8 cellular contexts compared by ENCODE assay signal in the genomic region with DNA sequence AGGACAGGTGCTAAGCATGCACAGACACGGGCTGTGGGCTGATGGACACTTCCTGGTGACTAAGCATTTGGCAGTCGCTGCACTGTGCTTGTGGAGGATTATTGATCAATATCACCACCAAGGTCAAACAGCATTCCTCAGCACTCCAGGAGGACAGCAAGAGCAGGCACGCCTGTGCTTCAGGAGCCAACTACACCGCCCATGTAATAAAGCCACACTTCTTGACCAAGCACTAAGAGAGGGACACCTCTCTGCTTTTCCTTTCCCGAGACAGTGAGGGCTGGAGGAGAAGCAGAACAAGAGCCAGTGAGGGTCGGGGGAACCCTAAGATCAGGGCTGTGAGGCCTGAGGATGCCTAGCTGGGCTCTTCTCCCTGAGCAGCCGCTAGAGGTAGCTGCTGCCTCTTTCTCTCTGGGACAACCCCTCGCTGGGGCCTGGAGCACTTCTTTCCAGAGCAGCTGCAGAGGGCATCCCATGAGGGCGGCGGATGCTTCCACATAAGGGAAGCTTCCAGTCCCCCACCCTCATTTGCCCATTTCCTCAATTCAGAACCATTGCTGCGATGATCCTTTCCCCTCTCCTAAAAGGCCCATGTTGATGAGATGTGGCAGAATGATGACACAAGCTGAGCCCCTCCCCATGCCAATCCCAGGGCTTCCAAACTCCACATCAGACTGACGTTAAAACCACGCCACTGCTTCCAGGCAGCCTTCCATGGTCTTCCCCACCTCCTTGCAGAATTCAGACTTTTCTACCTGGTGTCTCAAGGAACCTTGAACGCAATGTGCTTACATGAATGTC. TPM values are rescaled to one million over a fixed set of nuclear protein-coding genes. Genes with fewer than 3 reads are reported as not detected.
DNase-seq lines count a peak whose midpoint lies in the region; ATAC-seq, FAIRE-seq and TF ChIP-seq lines count a peak whose summit lies in the region.

No MANE protein-coding gene starts in this region.

- peaks cover 18% of the 10 kb centered on the region; the same call in 1 of the 2 replicates for H4K20me1 ChIP-seq in K562 (replicated peaks; ENCODE audit: control insufficient read depth, insufficient read depth, low read length)

- in situ Hi-C loops in K562 (cut with MboI), result loop anchor here (5.0 kb wide), 2 partner anchors 118 to 187 kb away; no protein-coding TSS in a partner anchor

- H3K79me2 ChIP-seq in K562 (ENCODE audit: control insufficient read depth, insufficient read depth, low read length), result no peaks in the 10 kb centered on the region

- H3K4me3 ChIP-seq in BJ (ENCODE audit: low read depth, low read length) (no peak overlapping the region), K562 (no peak overlapping the region)

- POLR2A ChIA-PET in BJ (lab: Charles Lee) (no interaction called here), K562 (lab: Yijun Ruan, JAX) (interaction anchor here (0.6 to 1.2 kb wide), 7 partner anchors 23 to 352 kb away, joined by 3 to 5 read pairs (median 3); a partner anchor contains a TSS)

- H3K4me2 ChIP-seq in K562 (ENCODE audit: insufficient read depth, low read length), result peak overlapping the region; percentile 5; the same call in 1 of the 2 replicates

- intact Hi-C loops in K562 (cut with micrococcal nuclease), result loop anchor here (1.0 kb wide), 1 partner anchor 122 kb away; no protein-coding TSS in a partner anchor

- H3K9me3 ChIP-seq in K562 (replicated peaks; ENCODE audit: control insufficient read depth, insufficient read depth, low read depth, low read length), result no peaks in the 10 kb centered on the region

- no TSS peak for BruUV-seq in K562 (replicated peaks; lab: Mats Ljungman, UMichigan)

- TF ChIP-seq CTCF in BJ (IDR thresholded peaks at IDR 0.05; ENCODE audit: insufficient read depth, low read depth, low read length), result peak; percentile 91
- peak; percentile 87 to 93 (median 91) for TF ChIP-seq CTCF in K562 (IDR thresholded peaks at IDR 0.05 in 2 of 3, conservative IDR thresholded peaks at IDR 0.05 in 1 of 3; ENCODE audit: insufficient read depth in 2 of 3, low read depth in 1 of 3, low read length in 3 of 3)

- peak; percentile 65 for ATAC-seq in GM18498 (IDR thresholded peaks at IDR 0.05; ENCODE audit: unreplicated experiment)
- peak; percentile 97 for ATAC-seq in K562
- ATAC-seq in GM19395 (IDR thresholded peaks at IDR 0.05; ENCODE audit: unreplicated experiment), result no peak
- no peak for ATAC-seq in GM21515 (IDR thresholded peaks at IDR 0.05; ENCODE audit: unreplicated experiment)

- no peak for DNase-seq in BJ (ENCODE audit: low read depth)
- peak; percentile 54 for DNase-seq in NCI-H460 (ENCODE audit: extremely low read depth, low read depth)
- DNase-seq in K562 (ENCODE audit: extremely low read depth in 1 of 4, low spot score in 3 of 4), result peak; percentile 62 to 72 (median 70)
- peak; percentile 35 for DNase-seq in iPS DF 19.7 (ENCODE audit: low read depth, low spot score)
- DNase-seq in stimulated activated CD4-positive, alpha-beta T cell treated with anti-CD3 and anti-CD28 coated beads, Interleukin-1b, Interleukin-23, amount 100 ng/mL, for 48 hours, result peak; percentile 36

- no peaks in the 10 kb centered on the region for H3K36me3 ChIP-seq in BJ (ENCODE audit: control insufficient read depth, insufficient read depth, low read length)
- no peaks in the 10 kb centered on the region for H3K36me3 ChIP-seq in K562 (ENCODE audit: control insufficient read depth, insufficient read depth, low read length)

- no peak for FAIRE-seq in K562 (lab: Jason Lieb, UNC)

- CTCF ChIA-PET in BJ (lab: Yijun Ruan, JAX), result interaction anchor here (0.6 to 12.7 kb wide), 26 partner anchors 9 to 996 kb away, joined by 3 to 514 read pairs (median 5); a partner anchor contains a TSS
- CTCF ChIA-PET in K562 (lab: Yijun Ruan, JAX; ENCODE audit: low intra/inter-chr PET ratio), result interaction anchor here (0.6 to 2.0 kb wide), 3 partner anchors 112 to 125 kb away, joined by 4 to 39 read pairs (median 5); no protein-coding TSS in a partner anchor

- no peak overlapping the region for H3K9ac ChIP-seq in K562 (ENCODE audit: insufficient read depth in 1 of 2, low read depth in 2 of 2, low read length in 2 of 2)

- H2AFZ ChIP-seq in K562 (ENCODE audit: low read depth, low read length), result peak overlapping the region; percentile 35; the same call in 1 of the 2 replicates

- no peak for TF ChIP-seq EP300 in K562 (IDR thresholded peaks at IDR 0.05; ENCODE audit: low read length)

- no peaks in the 10 kb centered on the region; a peak in 1 of 5 replicates for H3K4me1 ChIP-seq in K562 (replicated peaks in 1 of 2; ENCODE audit: control insufficient read depth in 2 of 2, insufficient read depth in 2 of 2, low read length in 2 of 2)

- WGBS in K562 (ENCODE audit: insufficient coverage, low coverage, missing lambda C conversion rate), result 4% methylated on average over 14 of the region's 14 CpGs

- no peak overlapping the region for H3K27ac ChIP-seq in K562 (ENCODE audit: extremely low read depth, low read depth, low read length)

- no peaks in the 10 kb centered on the region for H3K9me1 ChIP-seq in K562 (ENCODE audit: control insufficient read depth, insufficient read depth, low read length)

- no peaks in the 10 kb centered on the region for H3K27me3 ChIP-seq in BJ (ENCODE audit: control insufficient read depth, insufficient read depth, low read length)
- peaks cover 8 to 44% of the 10 kb centered on the region in 2 experiments; a peak in 4 of 5 replicates for H3K27me3 ChIP-seq in K562 (ENCODE audit: control insufficient read depth in 2 of 2, insufficient read depth in 2 of 2, low read length in 2 of 2)

- peak; percentile 85 to 88 for TF ChIP-seq RAD21 in K562 (CRISPR knock-in tag; conservative IDR thresholded peaks at IDR 0.05 in 1 of 2, IDR thresholded peaks at IDR 0.05 in 1 of 2)

- no peak for TF ChIP-seq POLR2A in K562 (conservative IDR thresholded peaks at IDR 0.05)

RNA-seq across cellular contexts. Expression of a gene that starts 19.1 kb away (rescaled TPM):
- 9.1 and 11.3 TPM in 2 replicates for polyA plus RNA-seq in BJ (2011; rRNA removed)
- 4.2 and 7.8 TPM in 2 replicates for polyA minus RNA-seq in BJ (2011; rRNA and poly(A)+ RNA removed)
- total RNA-seq in NCI-H460 (2014; rRNA removed; shearing (Covaris generic)), result not detected in 2 replicates
- not detected in 2 replicates for polyA plus RNA-seq in NCI-H460 (2014; cell fraction: nucleus; rRNA removed)
- 0.21 TPM in 1 of 2 replicates, not detected in the other for total RNA-seq in K562 (2011; cell fraction: chromatin; rRNA removed; ENCODE audit: low replicate concordance)
- 0.17 TPM in 1 of 2 replicates, not detected in the other for total RNA-seq in K562 (2011; cell fraction: nucleolus; rRNA removed)
- total RNA-seq in K562 (2011; cell fraction: nucleoplasm; rRNA removed), result not detected in 2 replicates
- not detected in 2 replicates for total RNA-seq in K562 (2014; rRNA removed)
- 0.07 TPM in 1 of 2 replicates, not detected in the other for total RNA-seq in K562 (2014; rRNA removed; fragmentation: Illumina TruSeq; extraction: Trizol)
- total RNA-seq in K562 (2015; rRNA removed; fragmentation: Illumina TruSeq; extraction: Trizol), result not detected in 2 replicates
- total RNA-seq in K562 (2021), result not detected in 2 replicates
- polyA plus RNA-seq in K562 (2011; rRNA removed), result 0.09 and 0.29 TPM in 2 replicates
- polyA plus RNA-seq in K562 (2011; cell fraction: cytosol; rRNA removed), result 0.31 TPM in 1 of 2 replicates, not detected in the other
- polyA plus RNA-seq in K562 (2011; cell fraction: nucleus; rRNA removed), result 0.04 and 0.28 TPM in 2 replicates
- 0.04 and 0.17 TPM in 2 replicates for polyA plus RNA-seq in K562 (2012)
- polyA plus RNA-seq in K562 (2014; fragmentation: Illumina TruSeq; extraction: Trizol), result 0.12 TPM in 1 of 2 replicates, not detected in the other
- polyA plus RNA-seq in K562 (2014; fragmentation: Nextera tagmentation; extraction: Ambion mirVana), result under 1 TPM; 0.03 to 0.06 TPM
- not detected in 2 replicates for polyA plus RNA-seq in K562 (2014; rRNA removed)
- 0.14 and 0.42 TPM in 2 replicates for polyA minus RNA-seq in K562 (2011; rRNA and poly(A)+ RNA removed)
- not detected in 2 replicates for polyA minus RNA-seq in K562 (2011; cell fraction: cytosol; rRNA and poly(A)+ RNA removed)
- polyA minus RNA-seq in K562 (2011; cell fraction: nucleus; rRNA and poly(A)+ RNA removed), result 0.13 TPM in 1 of 2 replicates, not detected in the other

RNA-seq across cellular contexts. Expression of a gene that starts 39.6 kb away (rescaled TPM):
- polyA plus RNA-seq in BJ (2011; rRNA removed), result not detected in 2 replicates
- polyA minus RNA-seq in BJ (2011; rRNA and poly(A)+ RNA removed), result not detected in 2 replicates
- not detected in 2 replicates for total RNA-seq in NCI-H460 (2014; rRNA removed; shearing (Covaris generic))
- polyA plus RNA-seq in NCI-H460 (2014; cell fraction: nucleus; rRNA removed), result not detected in 2 replicates
- 0.16 TPM in 1 of 2 replicates, not detected in the other for total RNA-seq in K562 (2011; cell fraction: chromatin; rRNA removed; ENCODE audit: low replicate concordance)
- not detected in 2 replicates for total RNA-seq in K562 (2011; cell fraction: nucleolus; rRNA removed)
- total RNA-seq in K562 (2011; cell fraction: nucleoplasm; rRNA removed), result not detected in 2 replicates
- total RNA-seq in K562 (2014; rRNA removed), result not detected in 2 replicates
- total RNA-seq in K562 (2014; rRNA removed; fragmentation: Illumina TruSeq; extraction: Trizol), result 0.06 TPM in 1 of 2 replicates, not detected in the other
- total RNA-seq in K562 (2015; rRNA removed; fragmentation: Illumina TruSeq; extraction: Trizol), result 0.08 TPM in 1 of 2 replicates, not detected in the other
- total RNA-seq in K562 (2021), result 0.18 and 0.20 TPM in 2 replicates
- polyA plus RNA-seq in K562 (2011; rRNA removed), result 0.06 TPM in 1 of 2 replicates, not detected in the other
- 0.06 TPM in 1 of 2 replicates, not detected in the other for polyA plus RNA-seq in K562 (2011; cell fraction: cytosol; rRNA removed)
- polyA plus RNA-seq in K562 (2011; cell fraction: nucleus; rRNA removed), result 0.11 TPM in 1 of 2 replicates, not detected in the other
- 0.05 and 0.12 TPM in 2 replicates for polyA plus RNA-seq in K562 (2012)
- polyA plus RNA-seq in K562 (2014; fragmentation: Illumina TruSeq; extraction: Trizol), result 0.09 TPM in 1 of 2 replicates, not detected in the other
- under 1 TPM; 0.04 to 0.13 TPM for polyA plus RNA-seq in K562 (2014; fragmentation: Nextera tagmentation; extraction: Ambion mirVana)
- polyA plus RNA-seq in K562 (2014; rRNA removed), result not detected in 2 replicates
- 0.25 TPM in 1 of 2 replicates, not detected in the other for polyA minus RNA-seq in K562 (2011; rRNA and poly(A)+ RNA removed)
- not detected in 2 replicates for polyA minus RNA-seq in K562 (2011; cell fraction: cytosol; rRNA and poly(A)+ RNA removed)
- polyA minus RNA-seq in K562 (2011; cell fraction: nucleus; rRNA and poly(A)+ RNA removed), result not detected in 2 replicates

RNA-seq across cellular contexts. Expression of a gene that starts 40.9 kb away (rescaled TPM):
- polyA plus RNA-seq in BJ (2011; rRNA removed) (not detected in 2 replicates), K562 (2011; rRNA removed) (not detected in 2 replicates), K562 (2014; fragmentation: Illumina TruSeq; extraction: Trizol) (0.03 TPM in 1 of 2 replicates, not detected in the other), K562 (2014; fragmentation: Nextera tagmentation; extraction: Ambion mirVana) (not detected), K562 (2014; rRNA removed) (not detected in 2 replicates)
- not detected in 2 replicates for polyA minus RNA-seq in BJ (2011; rRNA and poly(A)+ RNA removed)
- 0.02 and 0.06 TPM in 2 replicates for total RNA-seq in NCI-H460 (2014; rRNA removed; shearing (Covaris generic))
- polyA plus RNA-seq in NCI-H460 (2014; cell fraction: nucleus; rRNA removed), result 0.32 and 0.63 TPM in 2 replicates
- not detected in 2 replicates for total RNA-seq in K562 (2011; cell fraction: chromatin; rRNA removed; ENCODE audit: low replicate concordance)
- not detected in 2 replicates for total RNA-seq in K562 (2011; cell fraction: nucleolus; rRNA removed)
- total RNA-seq in K562 (2011; cell fraction: nucleoplasm; rRNA removed), result not detected in 2 replicates
- total RNA-seq in K562 (2014; rRNA removed) (not detected in 2 replicates), K562 (2014; rRNA removed; fragmentation: Illumina TruSeq; extraction: Trizol) (not detected in 2 replicates), K562 (2015; rRNA removed; fragmentation: Illumina TruSeq; extraction: Trizol) (not detected in 2 replicates), K562 (2021) (not detected in 2 replicates)
- not detected in 2 replicates for polyA plus RNA-seq in K562 (2011; cell fraction: cytosol; rRNA removed)
- 0.13 TPM in 1 of 2 replicates, not detected in the other for polyA plus RNA-seq in K562 (2011; cell fraction: nucleus; rRNA removed)
- 0.01 and 0.03 TPM in 2 replicates for polyA plus RNA-seq in K562 (2012)
- not detected in 2 replicates for polyA minus RNA-seq in K562 (2011; rRNA and poly(A)+ RNA removed)
- not detected in 2 replicates for polyA minus RNA-seq in K562 (2011; cell fraction: cytosol; rRNA and poly(A)+ RNA removed)
- polyA minus RNA-seq in K562 (2011; cell fraction: nucleus; rRNA and poly(A)+ RNA removed), result under 0.01 TPM in 1 of 2 replicates, not detected in the other

Comparison
In these comparisons a context has a peak if more than half of its experiments do, and no peak if none do; other contexts are left out.
1. ATAC-seq: peak in GM18498 (single experiment) and K562 (single experiment); none in GM19395 (single experiment) and GM21515 (single experiment).